Comparison of ENCODE assay signal across 8 cellular contexts in the genomic region with DNA sequence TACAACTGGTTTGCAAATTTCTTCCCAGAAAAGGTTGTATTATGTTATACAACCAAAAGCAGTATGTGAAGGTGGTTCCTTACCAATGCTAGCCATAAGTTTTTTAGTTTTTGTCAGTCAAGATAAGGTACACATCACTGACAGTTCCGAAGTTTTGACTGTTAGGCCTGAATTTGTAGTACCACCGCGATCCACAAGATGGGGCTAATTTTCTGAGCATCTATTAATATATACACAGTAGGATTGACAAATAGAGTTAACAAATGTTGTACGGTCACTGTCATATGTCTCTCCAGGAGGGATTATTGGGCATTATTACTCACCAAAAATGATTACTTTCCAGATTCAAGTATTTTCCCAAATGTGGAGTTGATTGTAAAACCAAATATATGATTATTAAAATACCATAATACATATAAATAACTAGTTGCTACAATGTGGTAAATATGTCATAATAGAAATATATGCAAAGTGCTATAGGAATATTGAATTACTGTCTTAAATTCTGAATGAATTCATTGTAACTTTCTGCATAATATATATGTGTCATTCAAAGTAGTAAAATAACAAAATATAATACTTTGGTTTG. TPM values are rescaled to one million over a fixed set of nuclear protein-coding genes. Genes with fewer than 3 reads are reported as not detected.
DNase-seq lines count a peak whose midpoint lies in the region; ATAC-seq, FAIRE-seq and TF ChIP-seq lines count a peak whose summit lies in the region.

No MANE protein-coding gene starts in this region.

- H2AFZ ChIP-seq in H1 (ENCODE audit: low read length), result no peak overlapping the region

- H3K27ac ChIP-seq in H1 (ENCODE audit: low read depth, low read length) (no peak overlapping the region), stomach (no peak overlapping the region)

- H3K9me3 Mint-ChIP-seq in activated CD4-positive, alpha-beta T cell treated with anti-CD3 and anti-CD28 coated beads for 36 hours (ENCODE audit: low read depth), result no peaks in the 10 kb centered on the region
- H3K9me3 Mint-ChIP-seq in mesothelial cell of epicardium, result no peaks in the 10 kb centered on the region

- no peak overlapping the region for H3K56ac ChIP-seq in H1 (replicated peaks; ENCODE audit: insufficient read length, low read depth, low read length)

- no peaks in the 10 kb centered on the region for H3K36me3 Mint-ChIP-seq in activated CD4-positive, alpha-beta T cell treated with anti-CD3 and anti-CD28 coated beads for 36 hours (ENCODE audit: low read depth)
- H3K36me3 Mint-ChIP-seq in mesothelial cell of epicardium, result peaks cover 8% of the 10 kb centered on the region

- H3K36me3 ChIP-seq in H1 (ENCODE audit: control insufficient read depth in 2 of 4, insufficient read depth in 4 of 4, low read length in 3 of 4), result no peaks in the 10 kb centered on the region
- H3K36me3 ChIP-seq in stomach, result peaks cover 0 to 49% (median 16%) of the 10 kb centered on the region in 4 donors

- H3K14ac ChIP-seq in H1 (ENCODE audit: insufficient read length), result no peak overlapping the region

- intact Hi-C loops in activated CD4-positive, alpha-beta T cell treated with anti-CD3 and anti-CD28 coated beads for 36 hours (cut with DNase I, micrococcal nuclease), result loop anchor here (1.0 to 10.0 kb wide), 2 partner anchors 242 to 491 kb away; a partner anchor contains a TSS
- intact Hi-C loops in stomach (cut with DNase I; ENCODE audit: low total_unique reads), result loop anchor here (10.0 kb wide), 1 partner anchor 241 kb away; no protein-coding TSS in a partner anchor

- no peaks in the 10 kb centered on the region for H3K23me2 ChIP-seq in H1 (ENCODE audit: low read depth, low read length)

- H4K8ac ChIP-seq in H1 (ENCODE audit: extremely low read depth, insufficient read depth, low read length), result no peak overlapping the region

- no peak overlapping the region for H4K91ac ChIP-seq in H1 (replicated peaks; ENCODE audit: insufficient read length, low read length)

- H3K4me3 Mint-ChIP-seq in activated CD4-positive, alpha-beta T cell treated with anti-CD3 and anti-CD28 coated beads for 36 hours, result no peak overlapping the region
- H3K4me3 Mint-ChIP-seq in mesothelial cell of epicardium, result no peak overlapping the region

- no peak overlapping the region for H2BK120ac ChIP-seq in H1 (replicated peaks; ENCODE audit: low read depth, low read length)

- TF ChIP-seq EP300 in H1 (IDR thresholded peaks at IDR 0.05; ENCODE audit: borderline replicate concordance in 1 of 2, low read depth in 2 of 2, low read length in 2 of 2) (no peak), stomach (IDR thresholded peaks at IDR 0.05) (no peak)

- no peaks in the 10 kb centered on the region for H4K20me1 ChIP-seq in H1 (replicated peaks in 1 of 2; ENCODE audit: control insufficient read depth in 1 of 2, insufficient read depth in 2 of 2, low read length in 2 of 2)

- no peaks in the 10 kb centered on the region for H3K79me2 ChIP-seq in H1 (ENCODE audit: control insufficient read depth in 1 of 2, insufficient read depth in 2 of 2, low read length in 2 of 2)

- DNase-seq in AG09319 (ENCODE audit: extremely low read depth, low read depth) (no peak), NCI-H1694 (lab: John Stamatoyannopoulos, UW) (peak; percentile 62), H1 (ENCODE audit: low read depth in 1 of 2, low spot score in 2 of 2) (peak; percentile 3 to 79), mesothelial cell of epicardium (ENCODE audit: low spot score in 2 of 2, unreplicated experiment in 2 of 2) (peak in 1 of 2 experiments; percentile 67), stomach (peak; percentile 59)
- peak; percentile 72 for DNase-seq in activated CD4-positive, alpha-beta T cell treated with anti-CD3 and anti-CD28 coated beads for 36 hours

- CTCF ChIA-PET in activated CD4-positive, alpha-beta T cell treated with anti-CD3 and anti-CD28 coated beads for 36 hours (lab: Charles Lee), result no interaction called here
- CTCF ChIA-PET in H1 (lab: Charles Lee; ENCODE audit: partially characterized antibody), result interaction anchor here (0.6 to 1.9 kb wide), 9 partner anchors 10 to 174 kb away, joined by 3 to 6 read pairs (median 3); no protein-coding TSS in a partner anchor

- H3K9ac ChIP-seq in H1 (replicated peaks in 1 of 4; ENCODE audit: extremely low read depth in 1 of 4, low read depth in 3 of 4, low read length in 3 of 4), result no peak overlapping the region

- no peak overlapping the region for H3K4me2 ChIP-seq in H1 (ENCODE audit: insufficient read depth in 1 of 2, low read depth in 2 of 2, low read length in 2 of 2)

- H3K4me3 ChIP-seq in H1 (ENCODE audit: extremely low read depth in 1 of 4, insufficient read depth in 2 of 4, low read depth in 3 of 4, low read length in 4 of 4), result no peak overlapping the region
- H3K4me3 ChIP-seq in stomach, result no peak overlapping the region

- ATAC-seq in GM18498 (IDR thresholded peaks at IDR 0.05; ENCODE audit: unreplicated experiment) (peak; percentile 89), HG02870 (IDR thresholded peaks at IDR 0.05; ENCODE audit: unreplicated experiment) (peak; percentile 91)
- peak; percentile 55 for ATAC-seq in activated CD4-positive, alpha-beta T cell treated with anti-CD3 and anti-CD28 coated beads for 36 hours

- no peak overlapping the region for H2AK5ac ChIP-seq in H1 (ENCODE audit: low read depth, low read length)

- H3K79me1 ChIP-seq in H1 (ENCODE audit: low read depth, low read length), result no peaks in the 10 kb centered on the region

- FAIRE-seq in H1 (lab: Jason Lieb, UNC), result peak; percentile 83

- no peak overlapping the region for H3K4ac ChIP-seq in H1 (replicated peaks; ENCODE audit: insufficient read length, low read depth, low read length)

- POLR2A ChIA-PET in activated CD4-positive, alpha-beta T cell treated with anti-CD3 and anti-CD28 coated beads for 36 hours (lab: Charles Lee), result no interaction called here
- POLR2A ChIA-PET in H1 (lab: Charles Lee; ENCODE audit: partially characterized antibody), result no interaction called here

- no peaks in the 10 kb centered on the region for H3K4me1 ChIP-seq in H1 (replicated peaks in 1 of 4; ENCODE audit: control insufficient read depth in 3 of 4, insufficient read depth in 4 of 4, low read length in 3 of 4)
- peaks cover 0 to 3% (median 0%) of the 10 kb centered on the region in 4 donors for H3K4me1 ChIP-seq in stomach

- H3K27ac Mint-ChIP-seq in activated CD4-positive, alpha-beta T cell treated with anti-CD3 and anti-CD28 coated beads for 36 hours, result no peak overlapping the region
- no peak overlapping the region for H3K27ac Mint-ChIP-seq in mesothelial cell of epicardium

- H3K27me3 Mint-ChIP-seq in activated CD4-positive, alpha-beta T cell treated with anti-CD3 and anti-CD28 coated beads for 36 hours, result no peaks in the 10 kb centered on the region
- H3K27me3 Mint-ChIP-seq in mesothelial cell of epicardium (ENCODE audit: low read depth), result no peaks in the 10 kb centered on the region

- no peaks in the 10 kb centered on the region for H3K27me3 ChIP-seq in H1 (replicated peaks in 1 of 4; ENCODE audit: control insufficient read depth in 3 of 4, extremely low read depth in 1 of 4, insufficient read depth in 3 of 4, low read length in 3 of 4)
- no peaks in the 10 kb centered on the region for H3K27me3 ChIP-seq in stomach

- H3K4me1 Mint-ChIP-seq in activated CD4-positive, alpha-beta T cell treated with anti-CD3 and anti-CD28 coated beads for 36 hours, result no peaks in the 10 kb centered on the region
- H3K4me1 Mint-ChIP-seq in mesothelial cell of epicardium, result no peaks in the 10 kb centered on the region

- H3K23ac ChIP-seq in H1 (ENCODE audit: insufficient read length), result no peak overlapping the region

- H3K18ac ChIP-seq in H1 (ENCODE audit: extremely low read depth, low read length), result no peak overlapping the region

- H3K9me3 ChIP-seq in H1 (ENCODE audit: insufficient read depth in 2 of 2, low read depth in 1 of 2, low read length in 1 of 2), result no peaks in the 10 kb centered on the region
- no peaks in the 10 kb centered on the region for H3K9me3 ChIP-seq in stomach

- peak; percentile 72 to 74 for TF ChIP-seq RAD21 in H1 (IDR thresholded peaks at IDR 0.05 in 1 of 2, conservative IDR thresholded peaks at IDR 0.05 in 1 of 2; ENCODE audit: low read depth in 2 of 2, low read length in 2 of 2)

- H2BK15ac ChIP-seq in H1 (ENCODE audit: low read length), result no peak overlapping the region

- 38% methylated on average over 4 of the region's 4 CpGs; no CpG with 5 or more reads in 1 of the 2 experiments for whole genome bisulfite sequencing in H1 (ENCODE audit: extremely low coverage in 1 of 2, insufficient coverage in 1 of 2, insufficient read length in 1 of 2, insufficient replicate concordance in 2 of 2, low coverage in 1 of 2, low lambda C conversion rate in 2 of 2, missing lambda C conversion rate in 1 of 2), 2 experiments
- WGBS in stomach, 5 donors, result 4 to 8% (median 8%) methylated on average over 4 of the region's 4 CpGs

- no peak overlapping the region for H2BK12ac ChIP-seq in H1 (ENCODE audit: low read depth, low read length)

- H2BK5ac ChIP-seq in H1 (ENCODE audit: low read depth, low read length), result no peak overlapping the region

- no peak overlapping the region for H2BK20ac ChIP-seq in H1 (ENCODE audit: low read length)

- TF ChIP-seq POLR2A in H1 (IDR thresholded peaks at IDR 0.05; ENCODE audit: control extremely low read depth in 1 of 2, low read depth in 2 of 2, low read length in 2 of 2), result no peak
- no peak for TF ChIP-seq POLR2A in stomach (IDR thresholded peaks at IDR 0.05)

- peak; percentile 80 for TF ChIP-seq CTCF in AG09319 (IDR thresholded peaks at IDR 0.05; ENCODE audit: low read depth, low read length)
- TF ChIP-seq CTCF in H1 (IDR thresholded peaks at IDR 0.05; ENCODE audit: control extremely low read depth in 1 of 3, insufficient read depth in 1 of 3, low read depth in 1 of 3, low read length in 3 of 3), result peak in 2 of 3 experiments; percentile 49 to 71; a peak in 2 of 4 replicates
- peak; percentile 88 for TF ChIP-seq CTCF in mesothelial cell of epicardium (IDR thresholded peaks at IDR 0.05; ENCODE audit: unreplicated experiment)
- peak in 5 of 7 experiments; percentile 46 to 80 (median 73) for TF ChIP-seq CTCF in stomach (IDR thresholded peaks at IDR 0.05)

- H4K5ac ChIP-seq in H1 (ENCODE audit: insufficient read length, low read depth, low read length), result no peak overlapping the region

TF ChIP-seq in H1, 55 proteins besides CTCF, POLR2A, EP300 and RAD21:
- TF ChIP-seq KDM5A (IDR thresholded peaks at IDR 0.05; ENCODE audit: low read length), result no peak

RNA-seq across cellular contexts. Expression of a gene that starts 28.4 kb away (rescaled TPM):
- total RNA-seq in activated CD4-positive, alpha-beta T cell treated with anti-CD3 and anti-CD28 coated beads for 36 hours, result not detected
- total RNA-seq in H1 (2021; fragmentation: NEBNext Ultra II Directional; extraction: Animal tissue kit (Norgen Biotek cat#: 25700)), result not detected in 2 replicates
- polyA plus RNA-seq in H1 (2011; rRNA removed), result not detected in 2 replicates
- polyA plus RNA-seq in H1 (2011; cell fraction: cytosol; rRNA removed), result not detected
- polyA plus RNA-seq in H1 (2011; cell fraction: nucleus; rRNA removed), result not detected
- 0.07 TPM in 1 of 4 replicates, not detected in the others for polyA plus RNA-seq in H1 (2012, experiment 1 of 2)
- not detected for polyA plus RNA-seq in H1 (2012, experiment 2 of 2)
- polyA plus RNA-seq in H1 (2013, experiment 1 of 2), result not detected
- not detected for polyA plus RNA-seq in H1 (2013, experiment 2 of 2)
- not detected in 2 replicates for polyA minus RNA-seq in H1 (2011; rRNA and poly(A)+ RNA removed)
- not detected for polyA minus RNA-seq in H1 (2011; cell fraction: cytosol; rRNA and poly(A)+ RNA removed)
- polyA minus RNA-seq in H1 (2011; cell fraction: nucleus; rRNA and poly(A)+ RNA removed), result not detected
- total RNA-seq in mesothelial cell of epicardium, result not detected in 3 replicates
- total RNA-seq in stomach, result 1 to 10 TPM in 2 of 5 donors, not detected in 3; 3.7 to 4.3 TPM
- polyA plus RNA-seq in stomach, result not detected
